In genomic region chr20:59074456-59074855, GRCh38 we compare ENCODE assay signal across 21 cellular contexts. TPM values are rescaled to one million over a fixed set of nuclear protein-coding genes. Genes with fewer than 3 reads are reported as not detected.
A peak's percentile ranks its signal among the peaks of the same experiment; 100 is the strongest.
DNase-seq lines count a peak whose midpoint lies in the region; ATAC-seq, FAIRE-seq and TF ChIP-seq lines count a peak whose summit lies in the region.
"Had no signal": no experiment of that assay in that cellular context is flagged by ENCODE, and none has a peak within 500 bp of the region (broad histone marks: within the 10 kb centered on the region; RNA-seq: fewer than 3 reads in every experiment).

No MANE protein-coding gene starts in this region.

- POLR2A ChIA-PET in naive thymus-derived CD8-positive, alpha-beta T cell (lab: Charles Lee): no interaction called here

- no peaks in the 10 kb centered on the region for H3K36me3 Mint-ChIP-seq in naive thymus-derived CD8-positive, alpha-beta T cell

- ATAC-seq in HG03571 (IDR thresholded peaks at IDR 0.05; ENCODE audit: unreplicated experiment): no peak
- ATAC-seq in naive thymus-derived CD8-positive, alpha-beta T cell: no peak
- ATAC-seq: body of pancreas, esophagus mucosa, mucosa of descending colon, right cardiac atrium had no signal

- H3K4me1 Mint-ChIP-seq in naive thymus-derived CD8-positive, alpha-beta T cell: peaks cover 0 to 10% (median 1%) of the 10 kb centered on the region in 4 donors

- no peak for TF ChIP-seq CTCF in epithelial cell of esophagus (IDR thresholded peaks at IDR 0.05; ENCODE audit: insufficient read depth, low read depth, low read length, missing control alignments)

- DNase-seq in Daoy (ENCODE audit: low read depth): peak; percentile 51
- no peak for DNase-seq in H54 (ENCODE audit: insufficient read length, low spot score)
- DNase-seq in RKO (ENCODE audit: low spot score): peak; percentile 43
- DNase-seq in epithelial cell of esophagus (ENCODE audit: low read depth): peak; percentile 72
- DNase-seq in naive thymus-derived CD8-positive, alpha-beta T cell: no peak
- no peak for DNase-seq in AML-193 (lab: John Stamatoyannopoulos, UW)
- no peak for DNase-seq in NCI-H1694 treated with DMSO at 0.1 percent for 48 hours (lab: John Stamatoyannopoulos, UW)
- DNase-seq: activated CD4-positive, alpha-beta T cell treated with anti-CD3 and anti-CD28 coated beads for 48 hours; body of pancreas; DND-41; kidney glomerular epithelial cell; mucosa of descending colon; NCI-H1105; right cardiac atrium; SHP77 treated with DMSO at 0.1 percent for 48 hours; stimulated activated CD8-positive, alpha-beta memory T cell treated with anti-CD3 and anti-CD28 coated beads, Interleukin-4, amount 100 ng/mL, for 48 hours; T-helper 9 cell had no signal

- no peak overlapping the region for H3K4me3 Mint-ChIP-seq in naive thymus-derived CD8-positive, alpha-beta T cell

- peak; percentile 52 for FAIRE-seq in H54 (lab: Jason Lieb, UNC)

- peaks cover 9 to 51% (median 20%) of the 10 kb centered on the region in 5 donors for H3K27me3 Mint-ChIP-seq in naive thymus-derived CD8-positive, alpha-beta T cell

- no peak overlapping the region for H3K27ac Mint-ChIP-seq in naive thymus-derived CD8-positive, alpha-beta T cell

- H3K9me3 Mint-ChIP-seq in naive thymus-derived CD8-positive, alpha-beta T cell: no peaks in the 10 kb centered on the region

- TF ChIP-seq POLR2A in H54 (IDR thresholded peaks at IDR 0.05; ENCODE audit: low read depth, low read length): no peak

- no peak overlapping the region for H3K4me3 ChIP-seq in epithelial cell of esophagus (ENCODE audit: low read length)
- H3K4me3 ChIP-seq: body of pancreas, mucosa of descending colon, tibial nerve had no signal

RNA-seq across cellular contexts. Expression of gene PRELID3B, which starts 31.9 kb away (rescaled TPM):
- total RNA-seq in Daoy (2014; rRNA removed; shearing (Covaris generic)): 85.1 and 128 TPM in 2 replicates
- total RNA-seq in naive thymus-derived CD8-positive, alpha-beta T cell: 10 to 100 TPM; 37.9 to 45.4 TPM
- polyA plus RNA-seq in naive thymus-derived CD8-positive, alpha-beta T cell: 10 to 100 TPM; 26.8 to 27.9 (median 26.9) TPM

RNA-seq across cellular contexts. Expression of gene ATP5F1E, which starts 42.3 kb away (rescaled TPM):
- total RNA-seq in Daoy (2014; rRNA removed; shearing (Covaris generic)): 26.1 and 44.4 TPM in 2 replicates
- total RNA-seq in naive thymus-derived CD8-positive, alpha-beta T cell: 10 to 100 TPM; 78.2 to 80.3 TPM
- 100 to 1,000 TPM in 1 of 3 donors, 10 to 100 TPM in 2; 66.9 to 118 (median 91.4) TPM for polyA plus RNA-seq in naive thymus-derived CD8-positive, alpha-beta T cell

RNA-seq across cellular contexts. Expression of gene TUBB1, which starts 55.2 kb away (rescaled TPM):
- not detected in 2 replicates for total RNA-seq in Daoy (2014; rRNA removed; shearing (Covaris generic))
- not detected for total RNA-seq in naive thymus-derived CD8-positive, alpha-beta T cell
- under 1 TPM in 1 of 3 donors, not detected in 2; 0.05 TPM for polyA plus RNA-seq in naive thymus-derived CD8-positive, alpha-beta T cell
- total RNA-seq: body of pancreas, esophagus mucosa, H4, mucosa of descending colon had no signal

Comparison
In these comparisons a context has a peak if more than half of its experiments do, and no peak if none do; other contexts are left out.
1. DNase-seq: peak in Daoy (single experiment), RKO (single experiment) and epithelial cell of esophagus (single experiment); none in H54 (single experiment), naive thymus-derived CD8-positive, alpha-beta T cell (0 of 10), AML-193 (0 of 2) and NCI-H1694 treated with DMSO at 0.1 percent for 48 hours (single experiment).